Comparison of ENCODE assay signal across 8 cellular contexts in genomic region chr19:55251296-55252081, GRCh38. TPM values are rescaled to one million over a fixed set of nuclear protein-coding genes. Genes with fewer than 3 reads are reported as not detected.
DNase-seq lines count a peak whose midpoint lies in the region; ATAC-seq and TF ChIP-seq lines count a peak whose summit lies in the region.

No MANE protein-coding gene starts in this region.

- H3K27ac ChIP-seq in HUES64 (ENCODE audit: low read depth, low read length) = no peak overlapping the region
- H3K27ac ChIP-seq in esophagus squamous epithelium = peak overlapping the region; percentile 54 to 76 (median 74)
- no peak overlapping the region for H3K27ac ChIP-seq in MM.1S (ENCODE audit: low read length)

- H3K9ac ChIP-seq in HUES64 (ENCODE audit: low read depth, low read length) = peak overlapping the region; percentile 22; the same call in 1 of the 2 replicates
- no peak overlapping the region for H3K9ac ChIP-seq in MM.1S (ENCODE audit: low read length)

- no peak overlapping the region for H3K4me2 ChIP-seq in MM.1S (ENCODE audit: low read depth, low read length)

- peaks cover 97% of the 10 kb centered on the region for H3K79me2 ChIP-seq in MM.1S (ENCODE audit: low read length)

- H2AFZ ChIP-seq in MM.1S (ENCODE audit: low read length) = no peak overlapping the region

- H3K27me3 Mint-ChIP-seq in activated CD4-positive, alpha-beta T cell treated with anti-CD3 and anti-CD28 coated beads, Interleukin-2, amount 10 ng/mL, durations not matched to agents 7 days and 5 days = no peaks in the 10 kb centered on the region

- TF ChIP-seq CTCF in esophagus squamous epithelium (IDR thresholded peaks at IDR 0.05) (no peak), MM.1S (IDR thresholded peaks at IDR 0.05; ENCODE audit: low read length) (no peak)

- no peaks in the 10 kb centered on the region for H3K9me3 Mint-ChIP-seq in activated CD4-positive, alpha-beta T cell treated with anti-CD3 and anti-CD28 coated beads, Interleukin-2, amount 10 ng/mL, durations not matched to agents 7 days and 5 days
- no peaks in the 10 kb centered on the region for H3K9me3 Mint-ChIP-seq in stimulated activated effector memory CD8-positive, alpha-beta T cell treated with anti-CD3 and anti-CD28 coated beads, Interleukin-12 subunit alpha, Interleukin-12 subunit beta, amount 100 ng/mL, for 72 hours

- POLR2A ChIA-PET in activated CD4-positive, alpha-beta T cell treated with anti-CD3 and anti-CD28 coated beads, Interleukin-2, amount 10 ng/mL, durations not matched to agents 7 days and 5 days (lab: Charles Lee) = no interaction called here

- H3F3A ChIP-seq in MM.1S (ENCODE audit: insufficient read depth, low read length) = peaks cover 33% of the 10 kb centered on the region

- no peaks in the 10 kb centered on the region for H3K9me2 ChIP-seq in MM.1S (replicated peaks; ENCODE audit: insufficient read depth, low read length)

- intact Hi-C loops in esophagus squamous epithelium (cut with DNase I) = no loop called here

- H3K4me1 ChIP-seq in HUES64 (ENCODE audit: insufficient read depth, low read length) (peaks cover 10% of the 10 kb centered on the region; the same call in 1 of the 2 replicates), esophagus squamous epithelium (peaks cover 61 to 96% (median 64%) of the 10 kb centered on the region in 3 donors), MM.1S (ENCODE audit: low read length) (peaks cover 11% of the 10 kb centered on the region)

- H4K20me1 ChIP-seq in MM.1S (ENCODE audit: insufficient read depth, low read length) = peaks cover 58% of the 10 kb centered on the region

- H3K36me3 Mint-ChIP-seq in activated CD4-positive, alpha-beta T cell treated with anti-CD3 and anti-CD28 coated beads, Interleukin-2, amount 10 ng/mL, durations not matched to agents 7 days and 5 days (ENCODE audit: low read depth) = peaks cover 51% of the 10 kb centered on the region
- peaks cover 80% of the 10 kb centered on the region for H3K36me3 Mint-ChIP-seq in stimulated activated effector memory CD8-positive, alpha-beta T cell treated with anti-CD3 and anti-CD28 coated beads, Interleukin-12 subunit alpha, Interleukin-12 subunit beta, amount 100 ng/mL, for 72 hours

- CTCF ChIA-PET in activated CD4-positive, alpha-beta T cell treated with anti-CD3 and anti-CD28 coated beads, Interleukin-2, amount 10 ng/mL, durations not matched to agents 7 days and 5 days (lab: Charles Lee) = interaction anchor here (1.0 to 1.2 kb wide), 2 partner anchors 10 to 142 kb away, joined by 3 to 4 read pairs; no protein-coding TSS in a partner anchor

- peak; percentile 62 for ATAC-seq in stimulated activated effector memory CD8-positive, alpha-beta T cell treated with anti-CD3 and anti-CD28 coated beads, Interleukin-12 subunit alpha, Interleukin-12 subunit beta, amount 100 ng/mL, for 72 hours
- ATAC-seq in GM19467 (IDR thresholded peaks at IDR 0.05; ENCODE audit: unreplicated experiment) = no peak

- H3K4me3 ChIP-seq in HUES64 (ENCODE audit: low read length) (no peak overlapping the region), esophagus squamous epithelium (peak overlapping the region in 1 of 4 donors; percentile 34), MM.1S (ENCODE audit: low read length) (no peak overlapping the region)

- H3K4me3 Mint-ChIP-seq in activated CD4-positive, alpha-beta T cell treated with anti-CD3 and anti-CD28 coated beads, Interleukin-2, amount 10 ng/mL, durations not matched to agents 7 days and 5 days = peak overlapping the region; percentile 95
- peak overlapping the region; percentile 99 for H3K4me3 Mint-ChIP-seq in stimulated activated effector memory CD8-positive, alpha-beta T cell treated with anti-CD3 and anti-CD28 coated beads, Interleukin-12 subunit alpha, Interleukin-12 subunit beta, amount 100 ng/mL, for 72 hours

- no peak for TF ChIP-seq POLR2A in esophagus squamous epithelium (IDR thresholded peaks at IDR 0.05)

- H3K4me1 Mint-ChIP-seq in activated CD4-positive, alpha-beta T cell treated with anti-CD3 and anti-CD28 coated beads, Interleukin-2, amount 10 ng/mL, durations not matched to agents 7 days and 5 days = peaks cover 59% of the 10 kb centered on the region
- H3K4me1 Mint-ChIP-seq in stimulated activated effector memory CD8-positive, alpha-beta T cell treated with anti-CD3 and anti-CD28 coated beads, Interleukin-12 subunit alpha, Interleukin-12 subunit beta, amount 100 ng/mL, for 72 hours = peaks cover 73% of the 10 kb centered on the region

- WGBS in HUES64 = 91% methylated on average over 20 of the region's 20 CpGs
- 27% methylated on average over 6 to 9 of the region's 20 CpGs for WGBS in esophagus squamous epithelium, 2 donors

- DNase-seq in activated CD4-positive, alpha-beta T cell treated with anti-CD3 and anti-CD28 coated beads, Interleukin-2, amount 10 ng/mL, durations not matched to agents 7 days and 5 days = peak; percentile 51
- no peak for DNase-seq in esophagus squamous epithelium (lab: John Stamatoyannopoulos, UW)
- DNase-seq in stimulated activated effector memory CD8-positive, alpha-beta T cell treated with anti-CD3 and anti-CD28 coated beads, Interleukin-12 subunit alpha, Interleukin-12 subunit beta, amount 100 ng/mL, for 72 hours (ENCODE audit: low spot score in 2 of 2) = peak; percentile 27 to 63
- DNase-seq in NCI-H446 (lab: John Stamatoyannopoulos, UW) = no peak
- no peak for DNase-seq in COR-L47 (lab: John Stamatoyannopoulos, UW)
- DNase-seq in MM.1S = no peak

- H3K9me3 ChIP-seq in HUES64 (ENCODE audit: insufficient read depth, low read depth, low read length) (no peaks in the 10 kb centered on the region), esophagus squamous epithelium (no peaks in the 10 kb centered on the region), MM.1S (replicated peaks; ENCODE audit: insufficient read depth, low read length) (no peaks in the 10 kb centered on the region)

- H3K27ac Mint-ChIP-seq in activated CD4-positive, alpha-beta T cell treated with anti-CD3 and anti-CD28 coated beads, Interleukin-2, amount 10 ng/mL, durations not matched to agents 7 days and 5 days = peak overlapping the region; percentile 98
- H3K27ac Mint-ChIP-seq in stimulated activated effector memory CD8-positive, alpha-beta T cell treated with anti-CD3 and anti-CD28 coated beads, Interleukin-12 subunit alpha, Interleukin-12 subunit beta, amount 100 ng/mL, for 72 hours = peak overlapping the region; percentile 99

- no peaks in the 10 kb centered on the region for H3K27me3 ChIP-seq in HUES64 (ENCODE audit: insufficient read depth, low read length)
- no peaks in the 10 kb centered on the region for H3K27me3 ChIP-seq in esophagus squamous epithelium
- H3K27me3 ChIP-seq in MM.1S (replicated peaks; ENCODE audit: insufficient read depth, low read length) = no peaks in the 10 kb centered on the region

- peaks cover 6% of the 10 kb centered on the region for H3K36me3 ChIP-seq in HUES64 (ENCODE audit: insufficient read depth, low read length)
- peaks cover 6 to 25% (median 7%) of the 10 kb centered on the region in 3 donors for H3K36me3 ChIP-seq in esophagus squamous epithelium
- 0 out of 2 replicates have a peak, but pooled peaks cover 3% of the 10 kb centered on the region for H3K36me3 ChIP-seq in MM.1S (replicated peaks; ENCODE audit: insufficient read depth, low read length)

RNA-seq across cellular contexts. Expression of gene PPP6R1, which starts 7.3 kb away (rescaled TPM):
- 37.4 TPM for polyA plus RNA-seq in HUES64 (2013, experiment 1 of 2)
- polyA plus RNA-seq in HUES64 (2013, experiment 2 of 2) = 41.3 TPM
- total RNA-seq in activated CD4-positive, alpha-beta T cell treated with anti-CD3 and anti-CD28 coated beads, Interleukin-2, amount 10 ng/mL, durations not matched to agents 7 days and 5 days = 100 to 1,000 TPM; 189 to 222 TPM
- 10 to 100 TPM; 30.6 to 59.2 (median 47.4) TPM for total RNA-seq in esophagus squamous epithelium

RNA-seq across cellular contexts. Expression of gene TMEM86B, which starts 22.9 kb away (rescaled TPM):
- polyA plus RNA-seq in HUES64 (2013, experiment 1 of 2) = 1.7 TPM
- 1.4 TPM for polyA plus RNA-seq in HUES64 (2013, experiment 2 of 2)
- 10 to 100 TPM; 12.7 to 16.7 TPM for total RNA-seq in activated CD4-positive, alpha-beta T cell treated with anti-CD3 and anti-CD28 coated beads, Interleukin-2, amount 10 ng/mL, durations not matched to agents 7 days and 5 days
- total RNA-seq in esophagus squamous epithelium = 1 to 10 TPM in 3 of 4 donors, not detected in 1; 1.1 to 3.6 (median 2.2) TPM

RNA-seq across cellular contexts. Expression of gene HSPBP1, which starts 28.4 kb away (rescaled TPM):
- 52.6 TPM for polyA plus RNA-seq in HUES64 (2013, experiment 1 of 2)
- 53.6 TPM for polyA plus RNA-seq in HUES64 (2013, experiment 2 of 2)
- 10 to 100 TPM; 23.1 to 26.9 TPM for total RNA-seq in activated CD4-positive, alpha-beta T cell treated with anti-CD3 and anti-CD28 coated beads, Interleukin-2, amount 10 ng/mL, durations not matched to agents 7 days and 5 days
- total RNA-seq in esophagus squamous epithelium = 10 to 100 TPM; 27.1 to 40.7 (median 32.4) TPM

RNA-seq across cellular contexts. Expression of gene BRSK1, which starts 32.3 kb away (rescaled TPM):
- 14.7 TPM for polyA plus RNA-seq in HUES64 (2013, experiment 1 of 2)
- polyA plus RNA-seq in HUES64 (2013, experiment 2 of 2) = 16.0 TPM
- 1 to 10 TPM; 6.8 TPM for total RNA-seq in activated CD4-positive, alpha-beta T cell treated with anti-CD3 and anti-CD28 coated beads, Interleukin-2, amount 10 ng/mL, durations not matched to agents 7 days and 5 days
- 1 to 10 TPM in 1 of 4 donors, under 1 TPM in 1, not detected in 2; 0.73 to 1.1 TPM for total RNA-seq in esophagus squamous epithelium

RNA-seq across cellular contexts. Expression of gene PTPRH, which starts 42.2 kb away (rescaled TPM):
- 0.70 TPM for polyA plus RNA-seq in HUES64 (2013, experiment 1 of 2)
- polyA plus RNA-seq in HUES64 (2013, experiment 2 of 2) = 0.76 TPM
- not detected for total RNA-seq in activated CD4-positive, alpha-beta T cell treated with anti-CD3 and anti-CD28 coated beads, Interleukin-2, amount 10 ng/mL, durations not matched to agents 7 days and 5 days
- 1 to 10 TPM in 3 of 4 donors, under 1 TPM in 1; 0.57 to 2.0 (median 1.3) TPM for total RNA-seq in esophagus squamous epithelium

Comparison
In these comparisons a context has a peak if more than half of its experiments do, and no peak if none do; other contexts are left out.
1. H3K27ac ChIP-seq: peak in esophagus squamous epithelium (4 of 4); none in HUES64 (single experiment) and MM.1S (single experiment).
2. DNase-seq: peak in activated CD4-positive, alpha-beta T cell treated with anti-CD3 and anti-CD28 coated beads, Interleukin-2, amount 10 ng/mL, durations not matched to agents 7 days and 5 days (single experiment) and stimulated activated effector memory CD8-positive, alpha-beta T cell treated with anti-CD3 and anti-CD28 coated beads, Interleukin-12 subunit alpha, Interleukin-12 subunit beta, amount 100 ng/mL, for 72 hours (2 of 2); none in esophagus squamous epithelium (single experiment), NCI-H446 (0 of 2), COR-L47 (single experiment) and MM.1S (single experiment).